ENCODE assay signal across 1 cellular context in the genomic region with DNA sequence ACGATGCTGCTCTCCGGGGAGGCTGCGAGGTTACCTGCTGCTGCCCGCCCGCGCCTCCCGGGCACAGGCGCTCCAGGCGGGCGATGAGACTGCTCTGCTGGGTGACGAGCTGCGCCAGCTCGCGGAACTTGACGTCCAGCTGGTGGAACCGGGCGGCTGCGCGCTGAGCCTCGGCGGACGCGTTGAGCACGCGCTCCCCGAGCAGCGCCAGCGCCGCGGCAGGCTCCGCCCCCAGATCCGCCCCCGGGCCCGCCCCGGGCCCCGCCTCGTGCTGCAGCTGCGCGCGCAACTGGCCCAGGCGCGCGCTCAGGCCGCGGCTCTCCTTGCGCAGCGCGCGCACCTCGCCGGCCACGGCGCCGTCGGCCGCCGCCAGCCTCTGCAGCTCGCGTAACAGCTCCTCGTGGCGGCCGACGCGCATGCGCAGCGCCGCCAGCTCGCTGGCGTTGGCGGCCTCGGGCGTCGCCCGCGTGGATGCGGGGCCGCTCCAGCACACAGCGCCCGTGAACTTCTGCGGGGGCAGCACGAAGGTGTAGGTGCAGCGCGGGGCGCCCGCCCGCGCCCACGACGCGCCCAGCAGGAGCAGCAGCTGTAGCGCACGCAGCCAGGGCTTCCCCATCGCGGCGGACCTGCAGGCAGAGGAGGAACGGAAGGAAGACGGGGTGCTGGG.
A peak's percentile ranks its signal among the peaks of the same experiment; 100 is the strongest.
TF ChIP-seq lines count a peak whose summit lies in the region.

No MANE protein-coding gene starts in this region.

TF ChIP-seq in endothelial cell of umbilical vein, 7 proteins besides CTCF, POLR2A, EP300 and RAD21:
- TF ChIP-seq GATA2 (IDR thresholded peaks at IDR 0.05; ENCODE audit: insufficient read depth, insufficient read length, low read depth, low read length) (no peak), FOS (IDR thresholded peaks at IDR 0.05; ENCODE audit: borderline replicate concordance, insufficient read depth, low read length) (no peak), EZH2 (IDR thresholded peaks at IDR 0.05; ENCODE audit: borderline replicate concordance, low read depth, low read length, severe bottlenecking) (no peak), POLR2AphosphoS5 (IDR thresholded peaks at IDR 0.05; ENCODE audit: insufficient read depth, low read depth, low read length) (peak; percentile 82), MAX (IDR thresholded peaks at IDR 0.05; ENCODE audit: insufficient read depth, insufficient read length) (peak; percentile 47), MYC (IDR thresholded peaks at IDR 0.05; ENCODE audit: low read depth, low read length) (no peak), JUN (IDR thresholded peaks at IDR 0.05; ENCODE audit: borderline replicate concordance, insufficient read depth, insufficient read length, low read depth) (no peak)
TF ChIP-seq in endothelial cell of umbilical vein: peak in this region for 2.
